Comparison of ENCODE assay signal across 34 cellular contexts in genomic region chr2:209298601-209299000, GRCh38.
"Had no signal": no experiment of that assay in that cellular context is flagged by ENCODE, and none has a peak within 500 bp of the region (broad histone marks: within the 10 kb centered on the region; RNA-seq: fewer than 3 reads in every experiment).

No MANE protein-coding gene starts in this region.

- H3K27me3 ChIP-seq: brain microvascular endothelial cell had no signal

- H3K27ac ChIP-seq: brain microvascular endothelial cell, PC-9, RWPE1, VCaP had no signal

- ATAC-seq: activated CD8-positive, alpha-beta memory T cell treated with anti-CD3 and anti-CD28 coated beads, Interleukin-2, amount 10 ng/mL, durations not matched to agents 7 days and 5 days; Right ventricle myocardium inferior; SK-N-SH treated with all-trans-retinoic acid at 6 μM for 48 hours; T-cell; T-helper 17 cell had no signal

- DNase-seq: activated CD4-positive, alpha-beta memory T cell treated with anti-CD3 and anti-CD28 coated beads, Interleukin-2, amount 10 ng/mL, durations not matched to agents 7 days and 5 days; activated CD4-positive, alpha-beta T cell treated with anti-CD3 and anti-CD28 coated beads for 1 hour; activated CD4-positive, alpha-beta T cell treated with anti-CD3 and anti-CD28 coated beads for 48 hours; activated CD4-positive, CD25-positive, alpha-beta regulatory T cell; activated CD8-positive, alpha-beta memory T cell treated with anti-CD3 and anti-CD28 coated beads for 24 hours; activated CD8-positive, alpha-beta memory T cell treated with anti-CD3 and anti-CD28 coated beads, Interleukin-2, amount 10 ng/mL, durations not matched to agents 7 days and 5 days; activated CD8-positive, alpha-beta memory T cell treated with anti-CD3 and anti-CD28 coated beads, Interleukin-2, amount 50 U/mL, for 48 hours; activated effector memory CD4-positive, alpha-beta T cell treated with Interleukin-2 at 50 U/mL for 16 hours; activated naive CD4-positive, alpha-beta T cell treated with anti-CD3 and anti-CD28 coated beads, Interleukin-2, amount 50 U/mL, for 16 hours; activated naive CD8-positive, alpha-beta T cell treated with anti-CD3 and anti-CD28 coated beads for 36 hours; activated T-cell treated with anti-CD3 and anti-CD28 coated beads, Interleukin-2, amount 50 U/mL, for 48 hours; amniotic stem cell; aorta; brain microvascular endothelial cell; central memory CD4-positive, alpha-beta T cell; Karpas-422; NCI-H1105; NCI-H1417 treated with DMSO at 0.1 percent for 48 hours; NCI-H187 treated with DMSO at 0.1 percent for 48 hours; NCI-H2081; NCI-H2171 treated with DMSO at 0.1 percent for 48 hours; NCI-H2227 treated with DMSO at 0.1 percent for 48 hours; NCI-H446; NCI-H510A treated with DMSO at 0.1 percent for 48 hours; NCI-H69; PC-9; SIG-M5; T-cell; T-helper 17 cell; T-helper 9 cell had no signal

- H3K4me2 ChIP-seq: PC-9 had no signal

- H3K27me3 Mint-ChIP-seq: activated CD4-positive, alpha-beta memory T cell treated with anti-CD3 and anti-CD28 coated beads, Interleukin-2, amount 10 ng/mL, durations not matched to agents 7 days and 5 days; activated CD8-positive, alpha-beta memory T cell treated with anti-CD3 and anti-CD28 coated beads, Interleukin-2, amount 10 ng/mL, durations not matched to agents 7 days and 5 days; activated naive CD8-positive, alpha-beta T cell treated with anti-CD3 and anti-CD28 coated beads for 36 hours; T-cell; T-helper 17 cell had no signal

- H3K4me3 ChIP-seq: PC-9 had no signal

- H3K36me3 ChIP-seq: brain microvascular endothelial cell had no signal

- H3K36me3 Mint-ChIP-seq: activated CD8-positive, alpha-beta memory T cell treated with anti-CD3 and anti-CD28 coated beads, Interleukin-2, amount 10 ng/mL, durations not matched to agents 7 days and 5 days; activated naive CD8-positive, alpha-beta T cell treated with anti-CD3 and anti-CD28 coated beads for 36 hours; T-cell had no signal

- H2AFZ ChIP-seq: PC-9 had no signal

- H3K4me1 Mint-ChIP-seq: activated CD4-positive, alpha-beta memory T cell treated with anti-CD3 and anti-CD28 coated beads, Interleukin-2, amount 10 ng/mL, durations not matched to agents 7 days and 5 days; activated CD8-positive, alpha-beta memory T cell treated with anti-CD3 and anti-CD28 coated beads, Interleukin-2, amount 10 ng/mL, durations not matched to agents 7 days and 5 days; activated naive CD8-positive, alpha-beta T cell treated with anti-CD3 and anti-CD28 coated beads for 36 hours; T-cell; T-helper 17 cell had no signal

- H3K4me3 Mint-ChIP-seq: activated CD4-positive, alpha-beta memory T cell treated with anti-CD3 and anti-CD28 coated beads, Interleukin-2, amount 10 ng/mL, durations not matched to agents 7 days and 5 days; activated CD8-positive, alpha-beta memory T cell treated with anti-CD3 and anti-CD28 coated beads, Interleukin-2, amount 10 ng/mL, durations not matched to agents 7 days and 5 days; activated naive CD8-positive, alpha-beta T cell treated with anti-CD3 and anti-CD28 coated beads for 36 hours; T-cell; T-helper 17 cell had no signal

- H3K9me3 Mint-ChIP-seq: activated naive CD8-positive, alpha-beta T cell treated with anti-CD3 and anti-CD28 coated beads for 36 hours had no signal

- H3K27ac Mint-ChIP-seq: activated CD4-positive, alpha-beta memory T cell treated with anti-CD3 and anti-CD28 coated beads, Interleukin-2, amount 10 ng/mL, durations not matched to agents 7 days and 5 days; activated CD8-positive, alpha-beta memory T cell treated with anti-CD3 and anti-CD28 coated beads, Interleukin-2, amount 10 ng/mL, durations not matched to agents 7 days and 5 days; activated naive CD8-positive, alpha-beta T cell treated with anti-CD3 and anti-CD28 coated beads for 36 hours; T-cell; T-helper 17 cell had no signal
